In genomic region chr9:16752615-16753014, GRCh38 we compare ENCODE assay signal across 14 cellular contexts.
DNase-seq lines count a peak whose midpoint lies in the region; ATAC-seq and TF ChIP-seq lines count a peak whose summit lies in the region.
"Had no signal": no experiment of that assay in that cellular context is flagged by ENCODE, and none has a peak within 500 bp of the region (broad histone marks: within the 10 kb centered on the region; RNA-seq: fewer than 3 reads in every experiment).

No MANE protein-coding gene starts in this region.

- H3K9me3 ChIP-seq in IMR-90 (ENCODE audit: control insufficient read depth, insufficient read depth, low read length), result no peaks in the 10 kb centered on the region
- H3K9me3 ChIP-seq in skeletal muscle satellite cell (replicated peaks; ENCODE audit: low read length), result no peaks in the 10 kb centered on the region
- H3K9me3 ChIP-seq: BLaER1 treated with 17β-estradiol and CSF1 and Interleukin-3, amounts not matched to agents 10 nM and 100 nM had no signal

- H2BK20ac ChIP-seq in IMR-90 (ENCODE audit: low read depth, low read length), result no peak overlapping the region

- no peaks in the 10 kb centered on the region for H3K27me3 ChIP-seq in IMR-90 (ENCODE audit: control insufficient read depth, insufficient read depth, low read length)
- H3K27me3 ChIP-seq in skeletal muscle satellite cell (ENCODE audit: control insufficient read depth, insufficient read depth, low read length), result no peaks in the 10 kb centered on the region
- H3K27me3 ChIP-seq: BLaER1 treated with 17β-estradiol and CSF1 and Interleukin-3, amounts not matched to agents 10 nM and 100 nM had no signal

- WGBS in IMR-90 (ENCODE audit: extremely low coverage in 2 of 2, insufficient read length in 1 of 2), 2 experiments, result no CpG with 5 or more reads among the region's 2 CpGs

- H3K36me3 ChIP-seq in IMR-90 (ENCODE audit: control insufficient read depth, insufficient read depth, low read length), result 0 out of 2 replicates have a peak, but pooled peaks cover 1% of the 10 kb centered on the region
- no peaks in the 10 kb centered on the region for H3K36me3 ChIP-seq in skeletal muscle satellite cell (ENCODE audit: insufficient read depth, low read length)
- H3K36me3 ChIP-seq: BLaER1 treated with 17β-estradiol and CSF1 and Interleukin-3, amounts not matched to agents 10 nM and 100 nM had no signal

- H2AK9ac ChIP-seq in IMR-90 (replicated peaks; ENCODE audit: low read depth, low read length, poor library complexity), result no peak overlapping the region

- no peak overlapping the region for H3K23ac ChIP-seq in IMR-90 (ENCODE audit: low read depth, low read length)

- no peak overlapping the region for H3K18ac ChIP-seq in IMR-90 (ENCODE audit: low read depth, low read length)

- POLR2A ChIA-PET in IMR-90 (lab: Charles Lee; ENCODE audit: unreplicated experiment) (no interaction called here), HEK293T (lab: Yijun Ruan, JAX) (no interaction called here)

- DNase-seq in EL, result peak; percentile 7
- no peak for DNase-seq in IMR-90
- DNase-seq in fibroblast of peridontal ligament (ENCODE audit: extremely low read depth), result peak; percentile 17
- DNase-seq in DMS79 (lab: John Stamatoyannopoulos, UW), result no peak
- DNase-seq in activated CD4-positive, alpha-beta T cell treated with anti-CD3 and anti-CD28 coated beads, Interleukin-2, amount 50 U/mL, for 48 hours, result no peak
- DNase-seq in HEK293T (ENCODE audit: extremely low spot score), result no peak
- DNase-seq: 8988T; ACHN; CD4-positive, CD25-positive, alpha-beta regulatory T cell; DMS53 had no signal

- no peak overlapping the region for H2BK5ac ChIP-seq in IMR-90 (ENCODE audit: low read depth, low read length, poor library complexity, severe bottlenecking)

- H2BK15ac ChIP-seq in IMR-90 (ENCODE audit: low read depth, low read length), result no peak overlapping the region

- in situ Hi-C loops in IMR-90 (cut with MboI; ENCODE audit: low sequenced_read_pairs), result no loop called here

- no peak for TF ChIP-seq POLR2A in IMR-90 (IDR thresholded peaks at IDR 0.05; ENCODE audit: low read depth, low read length)

- H3K4me3 ChIP-seq in IMR-90 (ENCODE audit: insufficient read depth, low read depth, low read length) (no peak overlapping the region), skeletal muscle satellite cell (ENCODE audit: low read length) (no peak overlapping the region)
- H3K4me3 ChIP-seq: BLaER1 treated with 17β-estradiol and CSF1 and Interleukin-3, amounts not matched to agents 10 nM and 100 nM had no signal

- CTCF ChIA-PET in IMR-90 (lab: Yijun Ruan, JAX) (interaction anchor here (0.6 kb wide), 1 partner anchor 132 kb away, joined by 3 read pairs; no protein-coding TSS in a partner anchor), HEK293T (lab: Yijun Ruan, JAX) (no interaction called here)

- peak; percentile 32; the same call in 1 of the 2 replicates for ATAC-seq in IMR-90 (ENCODE audit: low read depth)
- ATAC-seq: HCT116 had no signal

- H3K79me1 ChIP-seq in IMR-90 (ENCODE audit: low read depth in 1 of 2, low read length in 2 of 2), result peaks cover 29 to 56% of the 10 kb centered on the region in 2 experiments

- TF ChIP-seq CTCF in IMR-90 (conservative IDR thresholded peaks at IDR 0.05; ENCODE audit: low read depth, low read length), result no peak

- H4K5ac ChIP-seq in IMR-90 (ENCODE audit: low read depth, low read length), result no peak overlapping the region

- H2AK5ac ChIP-seq in IMR-90 (ENCODE audit: low read depth, low read length), result no peak overlapping the region

- TF ChIP-seq RAD21 in IMR-90 (IDR thresholded peaks at IDR 0.05; ENCODE audit: low read length), result no peak

- no peak overlapping the region for H3K4ac ChIP-seq in IMR-90 (ENCODE audit: low read depth, low read length)

- H4K91ac ChIP-seq in IMR-90 (ENCODE audit: insufficient read depth, low read depth, low read length), result no peak overlapping the region

- H3K9ac ChIP-seq in IMR-90 (ENCODE audit: low read depth, low read length) (no peak overlapping the region), skeletal muscle satellite cell (ENCODE audit: low read depth, low read length) (no peak overlapping the region)
- H3K9ac ChIP-seq: BLaER1 treated with 17β-estradiol and CSF1 and Interleukin-3, amounts not matched to agents 10 nM and 100 nM; KMS-11 had no signal

- H4K8ac ChIP-seq in IMR-90 (ENCODE audit: low read depth in 2 of 2, low read length in 2 of 2), result 0 out of 4 replicates have a peak overlapping the region, but pooled peaks of 1 of the 2 experiments have one; percentile 27

- intact Hi-C loops in IMR-90 (cut with micrococcal nuclease), result no loop called here

- H3K27ac ChIP-seq in IMR-90 (ENCODE audit: insufficient read depth, low read length), result no peak overlapping the region
- H3K27ac ChIP-seq: BLaER1 treated with 17β-estradiol and CSF1 and Interleukin-3, amounts not matched to agents 10 nM and 100 nM; KMS-11 had no signal

- H2AFZ ChIP-seq in IMR-90 (replicated peaks; ENCODE audit: low read length, poor library complexity), result no peak overlapping the region

- H3K9me1 ChIP-seq in IMR-90 (ENCODE audit: insufficient read depth, low read length), result no peaks in the 10 kb centered on the region; the same call in 1 of the 2 replicates

- H3K4me2 ChIP-seq in IMR-90 (ENCODE audit: low read depth, low read length) (no peak overlapping the region), skeletal muscle satellite cell (ENCODE audit: low read length) (peak overlapping the region; percentile 27)
- H3K4me2 ChIP-seq: BLaER1 treated with 17β-estradiol and CSF1 and Interleukin-3, amounts not matched to agents 10 nM and 100 nM; KMS-11 had no signal

- H2BK120ac ChIP-seq in IMR-90 (ENCODE audit: low read depth, low read length), result no peak overlapping the region

- H3K14ac ChIP-seq in IMR-90 (replicated peaks; ENCODE audit: low read depth, low read length), result no peak overlapping the region

- BruUV-seq in IMR-90 (replicated peaks; lab: Mats Ljungman, UMichigan), result no TSS peak

- peaks cover 16% of the 10 kb centered on the region; the same call in 1 of the 2 replicates for H4K20me1 ChIP-seq in IMR-90 (ENCODE audit: insufficient read depth, low read length)

- no peak overlapping the region; the same call in 1 of the 2 replicates for H3K56ac ChIP-seq in IMR-90 (ENCODE audit: extremely low read depth, insufficient read depth, low read length)

- dilution Hi-C loops in IMR-90 (cut with HindIII; ENCODE audit: low sequenced_read_pairs, unreplicated experiment), result no loop called here

- H3K4me1 ChIP-seq in IMR-90 (ENCODE audit: control insufficient read depth, insufficient read depth, low read length) (no peaks in the 10 kb centered on the region), skeletal muscle satellite cell (ENCODE audit: control insufficient read depth, insufficient read depth, low read length) (peaks cover 3% of the 10 kb centered on the region)

TF ChIP-seq in IMR-90, 13 proteins besides CTCF, POLR2A, EP300 and RAD21 (continues in another document):
- TF ChIP-seq RCOR1 (IDR thresholded peaks at IDR 0.05; ENCODE audit: insufficient replicate concordance, low read length) (no peak), FOS (IDR thresholded peaks at IDR 0.05; ENCODE audit: low read depth, low read length) (no peak), USF2 (IDR thresholded peaks at IDR 0.05; ENCODE audit: low read depth, low read length) (no peak), MAZ (IDR thresholded peaks at IDR 0.05; ENCODE audit: borderline replicate concordance, low read depth, low read length) (no peak), MAFK (IDR thresholded peaks at IDR 0.05; ENCODE audit: low read depth, low read length) (no peak), CEBPB (IDR thresholded peaks at IDR 0.05; ENCODE audit: low read depth, low read length) (no peak), BHLHE40 (IDR thresholded peaks at IDR 0.05; ENCODE audit: low read depth, low read length) (no peak), SMC3 (IDR thresholded peaks at IDR 0.05; ENCODE audit: low read depth, low read length) (no peak), CHD1 (IDR thresholded peaks at IDR 0.05; ENCODE audit: low read depth, low read length) (no peak), RFX5 (IDR thresholded peaks at IDR 0.05; ENCODE audit: low read depth, low read length) (no peak), NFE2L2 (IDR thresholded peaks at IDR 0.05; ENCODE audit: low read depth, low read length) (no peak)

TF ChIP-seq in HEK293T, 16 proteins besides CTCF, POLR2A, EP300 and RAD21:
- TF ChIP-seq FOXM1 (IDR thresholded peaks at IDR 0.05; ENCODE audit: borderline replicate concordance) (no peak), SUZ12 (IDR thresholded peaks at IDR 0.05) (no peak), HDGF (IDR thresholded peaks at IDR 0.05; ENCODE audit: borderline replicate concordance) (no peak), BHLHE40 (IDR thresholded peaks at IDR 0.05; ENCODE audit: borderline replicate concordance) (no peak), ARNT (IDR thresholded peaks at IDR 0.05) (no peak), FOXK2 (IDR thresholded peaks at IDR 0.05) (no peak), FOXA1 (IDR thresholded peaks at IDR 0.05) (no peak), NFRKB (IDR thresholded peaks at IDR 0.05) (no peak), LEF1 (IDR thresholded peaks at IDR 0.05; ENCODE audit: borderline replicate concordance) (no peak), L3MBTL2 (conservative IDR thresholded peaks at IDR 0.05) (no peak)

Comparison
In these comparisons a context has a peak if more than half of its experiments do, and no peak if none do; other contexts are left out.
1. DNase-seq: peak in EL (single experiment) and fibroblast of peridontal ligament (single experiment); none in IMR-90 (single experiment), DMS79 (single experiment), activated CD4-positive, alpha-beta T cell treated with anti-CD3 and anti-CD28 coated beads, Interleukin-2, amount 50 U/mL, for 48 hours (0 of 2) and HEK293T (single experiment).